In genomic region chr3:67635806-67636205, GRCh38 we compare ENCODE assay signal across 1 cellular context.
TF ChIP-seq lines count a peak whose summit lies in the region.

No MANE protein-coding gene starts in this region.

TF ChIP-seq in SK-N-SH treated with all-trans-retinoic acid at 6 μM for 48 hours, 23 proteins besides CTCF, POLR2A, EP300 and RAD21 (continued from another document):
- TF ChIP-seq CSRNP3 (CRISPR knock-in tag; IDR thresholded peaks at IDR 0.05), result no peak
- no peak for TF ChIP-seq TSHZ2 (CRISPR knock-in tag; IDR thresholded peaks at IDR 0.05)
- TF ChIP-seq CREB5 (CRISPR knock-in tag; IDR thresholded peaks at IDR 0.05; ENCODE audit: low read depth), result no peak
TF ChIP-seq in SK-N-SH treated with all-trans-retinoic acid at 6 μM for 48 hours: peak in this region for 0.
